ENCODE assay signal across 11 cellular contexts in genomic region chr7:47314728-47315601, GRCh38.
DNase-seq lines count a peak whose midpoint lies in the region; ATAC-seq lines count a peak whose summit lies in the region.
"Had no signal": no experiment of that assay in that cellular context is flagged by ENCODE, and none has a peak within 500 bp of the region (broad histone marks: within the 10 kb centered on the region; RNA-seq: fewer than 3 reads in every experiment).

No MANE protein-coding gene starts in this region.

- H3K9me3 Mint-ChIP-seq in activated naive CD4-positive, alpha-beta T cell treated with anti-CD3 and anti-CD28 coated beads for 36 hours = no peaks in the 10 kb centered on the region

- H3K4me3 Mint-ChIP-seq in activated naive CD4-positive, alpha-beta T cell treated with anti-CD3 and anti-CD28 coated beads for 36 hours = no peak overlapping the region
- H3K4me3 Mint-ChIP-seq: CD14-positive monocyte had no signal

- CTCF ChIA-PET in activated naive CD4-positive, alpha-beta T cell treated with anti-CD3 and anti-CD28 coated beads for 36 hours (lab: Charles Lee) = no interaction called here

- no peak overlapping the region for H3K9ac ChIP-seq in rectal smooth muscle tissue (ENCODE audit: low read length)

- H3K4me3 ChIP-seq in rectal smooth muscle tissue (ENCODE audit: low read length) = no peak overlapping the region
- H3K4me3 ChIP-seq: SK-N-MC had no signal

- no peaks in the 10 kb centered on the region for H3K36me3 Mint-ChIP-seq in activated naive CD4-positive, alpha-beta T cell treated with anti-CD3 and anti-CD28 coated beads for 36 hours (ENCODE audit: low read depth)

- no peaks in the 10 kb centered on the region for H3K36me3 ChIP-seq in rectal smooth muscle tissue (ENCODE audit: control insufficient read depth, insufficient read depth, low read length)

- H3K27ac ChIP-seq in angular gyrus (ENCODE audit: low read depth, low read length) (peak overlapping the region; percentile 53), rectal smooth muscle tissue (ENCODE audit: low read depth, low read length) (peak overlapping the region; percentile 69)
- H3K27ac ChIP-seq: SK-N-MC had no signal

- no peaks in the 10 kb centered on the region for H3K4me1 Mint-ChIP-seq in activated naive CD4-positive, alpha-beta T cell treated with anti-CD3 and anti-CD28 coated beads for 36 hours (ENCODE audit: low read depth)
- H3K4me1 Mint-ChIP-seq: CD14-positive monocyte had no signal

- DNase-seq in AG20443 (ENCODE audit: low spot score) (peak; percentile 40), left cardiac atrium (peak; percentile 50), occipital lobe (lab: John Stamatoyannopoulos, UW) (no peak)
- DNase-seq in activated naive CD4-positive, alpha-beta T cell treated with anti-CD3 and anti-CD28 coated beads for 36 hours = no peak
- DNase-seq: NCI-H1092 treated with DMSO at 0.1 percent for 48 hours had no signal

- H3K27me3 ChIP-seq in rectal smooth muscle tissue (ENCODE audit: control insufficient read depth, insufficient read depth, low read length) = no peaks in the 10 kb centered on the region

- no peaks in the 10 kb centered on the region for H3K27me3 Mint-ChIP-seq in activated naive CD4-positive, alpha-beta T cell treated with anti-CD3 and anti-CD28 coated beads for 36 hours (ENCODE audit: low read depth)

- intact Hi-C loops in left cardiac atrium (cut with DNase I) = no loop called here
- intact Hi-C loops in activated naive CD4-positive, alpha-beta T cell treated with anti-CD3 and anti-CD28 coated beads for 36 hours (cut with micrococcal nuclease) = no loop called here

- peaks cover 10% of the 10 kb centered on the region for H3K4me1 ChIP-seq in rectal smooth muscle tissue (ENCODE audit: control insufficient read depth, insufficient read depth, low read length)

- ATAC-seq in left cardiac atrium (peak; percentile 74 to 76), HG03378 (IDR thresholded peaks at IDR 0.05; ENCODE audit: unreplicated experiment) (no peak)
- ATAC-seq in activated CD4-positive, CD25-positive, alpha-beta regulatory T cell treated with anti-CD3 and anti-CD28 coated beads, Interleukin-2, amount 50 U/mL, for 24 hours = no peak

- H3K27ac Mint-ChIP-seq in activated naive CD4-positive, alpha-beta T cell treated with anti-CD3 and anti-CD28 coated beads for 36 hours = no peak overlapping the region

Comparison
In these comparisons a context has a peak if more than half of its experiments do, and no peak if none do; other contexts are left out.
1. DNase-seq: peak in AG20443 (single experiment) and left cardiac atrium (single experiment); none in activated naive CD4-positive, alpha-beta T cell treated with anti-CD3 and anti-CD28 coated beads for 36 hours (single experiment) and occipital lobe (single experiment).
2. ATAC-seq: peak in left cardiac atrium (2 of 2); none in activated CD4-positive, CD25-positive, alpha-beta regulatory T cell treated with anti-CD3 and anti-CD28 coated beads, Interleukin-2, amount 50 U/mL, for 24 hours (0 of 2) and HG03378 (single experiment).